Comparison of ENCODE assay signal across 14 cellular contexts in the genomic region with DNA sequence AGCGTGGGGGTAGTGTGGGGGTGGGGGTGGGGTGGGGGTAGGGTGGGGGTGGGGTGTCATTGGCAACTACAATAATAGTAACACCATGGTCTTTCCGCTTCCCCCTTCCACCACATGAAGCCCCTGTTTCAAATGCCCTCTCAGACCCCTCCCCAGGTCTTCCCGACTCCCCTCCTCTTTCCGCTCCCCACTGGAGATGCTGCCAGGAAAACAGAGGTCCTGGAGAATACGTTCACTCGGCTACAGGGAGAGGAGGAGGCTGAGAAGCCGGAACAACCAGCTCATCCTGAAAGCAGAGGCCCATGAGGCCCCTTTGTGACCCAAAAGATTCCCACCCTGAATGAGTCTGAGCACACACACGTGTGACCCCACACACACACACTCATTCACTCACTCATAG.
DNase-seq lines count a peak whose midpoint lies in the region; ATAC-seq and TF ChIP-seq lines count a peak whose summit lies in the region.
"Had no signal": no experiment of that assay in that cellular context is flagged by ENCODE, and none has a peak within 500 bp of the region (broad histone marks: within the 10 kb centered on the region; RNA-seq: fewer than 3 reads in every experiment).

No MANE protein-coding gene starts in this region.

- ATAC-seq in RWPE2 (ENCODE audit: low read depth) = no peak
- no peak for ATAC-seq in GM21447 (IDR thresholded peaks at IDR 0.05; ENCODE audit: unreplicated experiment)
- ATAC-seq: activated CD4-positive, CD25-positive, alpha-beta regulatory T cell treated with anti-CD3 and anti-CD28 coated beads, Interleukin-2, amount 50 U/mL, for 24 hours; left lung had no signal

- H3K56ac ChIP-seq in H9 (ENCODE audit: insufficient read length, low read depth, low read length) = no peak overlapping the region

- no peak overlapping the region for H2BK5ac ChIP-seq in H9 (ENCODE audit: insufficient read length, low read length)
- no peak overlapping the region for H2BK5ac ChIP-seq in mesenchymal stem cell (ENCODE audit: low read depth, low read length, poor library complexity, severe bottlenecking)

- H3K23ac ChIP-seq in H9 (ENCODE audit: insufficient read length, low read depth, low read length) = no peak overlapping the region
- no peak overlapping the region for H3K23ac ChIP-seq in mesenchymal stem cell (ENCODE audit: low read length in 2 of 2)

- H4K5ac ChIP-seq in H9 (ENCODE audit: insufficient read length, low read depth, low read length) = no peak overlapping the region

- no peak overlapping the region for H4K8ac ChIP-seq in H9 (replicated peaks; ENCODE audit: insufficient read length, low read depth, low read length)
- H4K8ac ChIP-seq in mesenchymal stem cell (ENCODE audit: low read length) = no peak overlapping the region

- TF ChIP-seq CTCF in H9 (conservative IDR thresholded peaks at IDR 0.05) (no peak), RWPE2 (IDR thresholded peaks at IDR 0.05; ENCODE audit: poor library complexity, severe bottlenecking) (no peak), GM20000 (IDR thresholded peaks at IDR 0.05; ENCODE audit: extremely low read depth, missing control alignments) (no peak)

- WGBS in H9 (ENCODE audit: extremely low coverage, insufficient read length, low lambda C conversion rate) = no CpG with 5 or more reads among the region's 8 CpGs
- 82% methylated on average over 7 of the region's 8 CpGs for WGBS in mesenchymal stem cell

- no peak overlapping the region for H3T11ph ChIP-seq in H9 (ENCODE audit: low read length)

- H3K18ac ChIP-seq in H9 (ENCODE audit: insufficient read length, low read depth, low read length) = no peak overlapping the region
- peak overlapping the region in 1 of 2 experiments; percentile 30 for H3K18ac ChIP-seq in mesenchymal stem cell (ENCODE audit: low read depth in 1 of 2, low read length in 2 of 2)

- H3K23me2 ChIP-seq in H9 (ENCODE audit: insufficient read length, low read depth, low read length, poor library complexity, severe bottlenecking) = no peaks in the 10 kb centered on the region

- peaks cover 27 to 34% of the 10 kb centered on the region in 2 experiments for H3K4me1 Mint-ChIP-seq in H9

- H2BK15ac ChIP-seq in H9 (ENCODE audit: low read depth, low read length) (no peak overlapping the region), mesenchymal stem cell (ENCODE audit: low read depth, poor library complexity, severe bottlenecking) (no peak overlapping the region)

- no peaks in the 10 kb centered on the region for H3K4me1 ChIP-seq in H9 (ENCODE audit: insufficient read depth, low read length)
- no peaks in the 10 kb centered on the region for H3K4me1 ChIP-seq in RWPE2 (ENCODE audit: insufficient read depth, poor library complexity, severe bottlenecking)
- H3K4me1 ChIP-seq in mesenchymal stem cell (ENCODE audit: control insufficient read depth, insufficient read depth, low read depth, low read length) = peaks cover 24% of the 10 kb centered on the region

- peak overlapping the region in 1 of 3 experiments; percentile 70; a peak in 1 of 7 replicates for H3K27ac Mint-ChIP-seq in H9

- H2BK120ac ChIP-seq in H9 (ENCODE audit: low read depth, low read length, poor library complexity, severe bottlenecking) (no peak overlapping the region), mesenchymal stem cell (ENCODE audit: low read depth, low read length) (no peak overlapping the region)

- no peaks in the 10 kb centered on the region for H4K20me1 ChIP-seq in H9 (ENCODE audit: control insufficient read depth, insufficient read depth, insufficient read length)

- H3K79me2 ChIP-seq in H9 (ENCODE audit: insufficient read depth, low read length) = no peaks in the 10 kb centered on the region

- H2BK12ac ChIP-seq in H9 (ENCODE audit: insufficient read length, low read depth, low read length) (no peak overlapping the region), mesenchymal stem cell (ENCODE audit: low read length in 2 of 2) (peak overlapping the region; percentile 10 to 45)

- no peak overlapping the region for H2AFZ ChIP-seq in H9 (ENCODE audit: low read length)
- H2AFZ ChIP-seq in mesenchymal stem cell (ENCODE audit: low read depth, low read length) = no peak overlapping the region

- H4K91ac ChIP-seq in H9 (ENCODE audit: insufficient read length, low read depth, low read length) (no peak overlapping the region), mesenchymal stem cell (ENCODE audit: low read length) (peak overlapping the region; percentile 39)

- peaks cover 3 to 14% (median 8%) of the 10 kb centered on the region in 3 experiments for H3K36me3 Mint-ChIP-seq in H9 (ENCODE audit: insufficient read depth in 1 of 3, low read depth in 3 of 3)
- H3K36me3 Mint-ChIP-seq: CD4-positive, CD25-positive, alpha-beta regulatory T cell had no signal

- H2AK5ac ChIP-seq in H9 (ENCODE audit: insufficient read length, low read length) (no peak overlapping the region), mesenchymal stem cell (ENCODE audit: low read length, severe bottlenecking) (no peak overlapping the region)

- no peak overlapping the region for H2BK20ac ChIP-seq in H9 (ENCODE audit: low read depth, low read length, poor library complexity, severe bottlenecking)

- no peaks in the 10 kb centered on the region for H3K27me3 ChIP-seq in H9 (ENCODE audit: insufficient read depth, low read length)
- H3K27me3 ChIP-seq in RWPE2 (ENCODE audit: insufficient read depth, poor library complexity, severe bottlenecking) = no peaks in the 10 kb centered on the region
- H3K27me3 ChIP-seq in mesenchymal stem cell (ENCODE audit: control insufficient read depth in 1 of 2, insufficient read depth in 1 of 2, low read length in 2 of 2) = peaks cover 10 to 12% of the 10 kb centered on the region in 2 experiments
- H3K27me3 ChIP-seq: left lung had no signal

- no peaks in the 10 kb centered on the region for H3K9me3 ChIP-seq in H9 (ENCODE audit: control insufficient read depth, low read depth, low read length)
- no peaks in the 10 kb centered on the region for H3K9me3 ChIP-seq in RWPE2 (ENCODE audit: severe bottlenecking)
- H3K9me3 ChIP-seq in mesenchymal stem cell (ENCODE audit: control insufficient read depth, low read length) = no peaks in the 10 kb centered on the region
- H3K9me3 ChIP-seq: left lung had no signal

- no peak overlapping the region for H3K27ac ChIP-seq in H9 (ENCODE audit: insufficient read length, low read depth, low read length)
- H3K27ac ChIP-seq in RWPE2 (ENCODE audit: poor library complexity, severe bottlenecking) = no peak overlapping the region
- H3K27ac ChIP-seq in mesenchymal stem cell (ENCODE audit: low read length, poor library complexity, severe bottlenecking) = no peak overlapping the region
- H3K27ac ChIP-seq in substantia nigra (ENCODE audit: low read depth, low read length, poor library complexity, severe bottlenecking) = peak overlapping the region; percentile 27
- H3K27ac ChIP-seq: KMS-11, left lung had no signal

- H3K4ac ChIP-seq in H9 (ENCODE audit: low read depth, low read length) (no peak overlapping the region), mesenchymal stem cell (ENCODE audit: low read depth in 1 of 2, low read length in 2 of 2) (no peak overlapping the region)

- H3K4me3 ChIP-seq in RWPE2 (ENCODE audit: severe bottlenecking) (no peak overlapping the region), mesenchymal stem cell (ENCODE audit: insufficient read depth in 1 of 2, low read depth in 1 of 2, low read length in 2 of 2) (no peak overlapping the region)
- H3K4me3 ChIP-seq: left lung had no signal

- H3K9ac ChIP-seq in H9 (ENCODE audit: extremely low read depth, insufficient read length, low read length) (no peak overlapping the region), mesenchymal stem cell (ENCODE audit: low read length) (no peak overlapping the region)
- H3K9ac ChIP-seq: KMS-11 had no signal

- H3K4me2 ChIP-seq in H9 (ENCODE audit: insufficient read depth, insufficient read length, low read length) (no peak overlapping the region), mesenchymal stem cell (ENCODE audit: low read length, poor library complexity, severe bottlenecking) (no peak overlapping the region)
- H3K4me2 ChIP-seq: KMS-11 had no signal

- no peaks in the 10 kb centered on the region for H3K36me3 ChIP-seq in RWPE2 (ENCODE audit: low read depth)
- no peaks in the 10 kb centered on the region for H3K36me3 ChIP-seq in mesenchymal stem cell (ENCODE audit: control insufficient read depth in 1 of 2, insufficient read depth in 2 of 2, low read depth in 1 of 2, low read length in 2 of 2)
- H3K36me3 ChIP-seq: left lung had no signal

- no peak overlapping the region for H3K14ac ChIP-seq in H9 (ENCODE audit: insufficient read depth, low read length)
- H3K14ac ChIP-seq in mesenchymal stem cell (ENCODE audit: low read length in 2 of 2) = no peak overlapping the region

- no peaks in the 10 kb centered on the region for H3K79me1 ChIP-seq in H9 (ENCODE audit: insufficient read depth, low read depth, low read length, poor library complexity, severe bottlenecking)
- H3K79me1 ChIP-seq in mesenchymal stem cell (replicated peaks; ENCODE audit: low read length, poor library complexity, severe bottlenecking) = no peaks in the 10 kb centered on the region

- H3K27me3 Mint-ChIP-seq in H9 (ENCODE audit: low read depth) = peaks cover 16% of the 10 kb centered on the region

- peaks cover 10 to 15% of the 10 kb centered on the region in 2 experiments for H3K9me3 Mint-ChIP-seq in H9
- H3K9me3 Mint-ChIP-seq: activated T-helper 1 cell treated with anti-CD3 and anti-CD28 coated beads, Interleukin-12 subunit alpha, Interleukin-12 subunit beta, Interleukin-2, Interleukin-4 antibody, amounts not matched to agents 30 ng/mL and 10 ng/mL and 1 ng/mL, durations not matched to agents 14 hours and 24 hours and 36 hours had no signal

- H3K4me3 Mint-ChIP-seq in H9 = no peak overlapping the region
- H3K4me3 Mint-ChIP-seq: activated T-helper 1 cell treated with anti-CD3 and anti-CD28 coated beads, Interleukin-12 subunit alpha, Interleukin-12 subunit beta, Interleukin-2, Interleukin-4 antibody, amounts not matched to agents 30 ng/mL and 10 ng/mL and 1 ng/mL, durations not matched to agents 14 hours and 24 hours and 36 hours; CD4-positive, CD25-positive, alpha-beta regulatory T cell had no signal

- DNase-seq in H9 (peak; percentile 41), RWPE2 (ENCODE audit: low spot score) (peak; percentile 15), mesenchymal stem cell (peak; percentile 40), substantia nigra (lab: John Stamatoyannopoulos, UW) (no peak), GM20000 (ENCODE audit: low spot score) (no peak)
- no peak for DNase-seq in stimulated activated CD4-positive, alpha-beta T cell treated with anti-CD3 and anti-CD28 coated beads, Interleukin-12 subunit alpha, Interleukin-12 subunit beta, amount 100 ng/mL, for 4 hours
- DNase-seq: CD4-positive, CD25-positive, alpha-beta regulatory T cell; left lung; occipital lobe; stimulated activated CD4-positive, alpha-beta T cell treated with anti-CD3 and anti-CD28 coated beads, Interleukin-2, amount 100 ng/mL, for 24 hours had no signal

Comparison
In these comparisons a context has a peak if more than half of its experiments do, and no peak if none do; other contexts are left out.
1. DNase-seq: peak in H9 (single experiment), RWPE2 (single experiment) and mesenchymal stem cell (single experiment); none in substantia nigra (0 of 49), GM20000 (single experiment) and stimulated activated CD4-positive, alpha-beta T cell treated with anti-CD3 and anti-CD28 coated beads, Interleukin-12 subunit alpha, Interleukin-12 subunit beta, amount 100 ng/mL, for 4 hours (single experiment).